17 cellular contexts compared by ENCODE assay signal in genomic region chr21:38498057-38498833, GRCh38. TPM values are rescaled to one million over a fixed set of nuclear protein-coding genes. Genes with fewer than 3 reads are reported as not detected.
DNase-seq lines count a peak whose midpoint lies in the region; ATAC-seq and TF ChIP-seq lines count a peak whose summit lies in the region.
"Had no signal": no experiment of that assay in that cellular context is flagged by ENCODE, and none has a peak within 500 bp of the region (broad histone marks: within the 10 kb centered on the region; RNA-seq: fewer than 3 reads in every experiment).

TSS of gene ERG (minus strand) at chr21:38498477. CDS start at chr21:38498380, 97 bp downstream.

- H3K4me2 ChIP-seq in Loucy (ENCODE audit: low read depth, low read length, poor library complexity, severe bottlenecking): peak within 1 kb of the TSS; percentile 91

- intact Hi-C loops in lower lobe of right lung (cut with DNase I): no loop called here

- H3K27me3 ChIP-seq in Loucy (ENCODE audit: insufficient read depth, low read length, poor library complexity, severe bottlenecking): peaks cover 7% of the 10 kb centered on the region
- no peaks in the 10 kb centered on the region for H3K27me3 ChIP-seq in lower lobe of right lung (ENCODE audit: low read depth)
- no peaks in the 10 kb centered on the region for H3K27me3 ChIP-seq in brain microvascular endothelial cell (replicated peaks)

- peaks cover 7% of the 10 kb centered on the region for H3K36me3 ChIP-seq in Loucy (ENCODE audit: insufficient read depth, low read length)
- H3K36me3 ChIP-seq in lower lobe of right lung: no peaks in the 10 kb centered on the region
- H3K36me3 ChIP-seq in brain microvascular endothelial cell (replicated peaks): no peaks in the 10 kb centered on the region

- H2AFZ ChIP-seq in Loucy (ENCODE audit: low read length): no peak within 1 kb of the TSS

- H3K4me1 ChIP-seq in Loucy (ENCODE audit: insufficient read depth, low read length, poor library complexity, severe bottlenecking): peaks cover 46% of the 10 kb centered on the region
- peaks cover 7% of the 10 kb centered on the region for H3K4me1 ChIP-seq in lower lobe of right lung

- H3K79me2 ChIP-seq in Loucy (ENCODE audit: insufficient read depth, low read length): peaks cover 82% of the 10 kb centered on the region

- H3K4me3 ChIP-seq in Loucy (ENCODE audit: low read length, poor library complexity, severe bottlenecking): peak within 1 kb of the TSS; percentile 96
- peak within 1 kb of the TSS; percentile 54 for H3K4me3 ChIP-seq in lower lobe of right lung
- H3K4me3 ChIP-seq in skin epidermis: peak within 1 kb of the TSS in 6 of 7 experiments; percentile 3 to 26 (median 12)
- H3K4me3 ChIP-seq in brain microvascular endothelial cell (ENCODE audit: low read depth, low read length): no peak within 1 kb of the TSS

- peaks cover 7% of the 10 kb centered on the region for H3F3A ChIP-seq in Loucy (ENCODE audit: low read depth)

- in situ Hi-C loops in brain microvascular endothelial cell (cut with HindIII; ENCODE audit: low pct_ligation_motif_present, low sequenced_read_pairs): no loop called here

- DNase-seq in dermis microvascular lymphatic vessel endothelial cell (ENCODE audit: low read depth in 2 of 2) (peak; percentile 94 to 97), lower lobe of right lung (no peak), brain microvascular endothelial cell (no peak), iPS-NIHi11 (ENCODE audit: low spot score) (no peak)
- DNase-seq in stimulated activated naive CD4-positive, alpha-beta T cell treated with Interleukin-2 at 50 U/mL for 16 hours (lab: John Stamatoyannopoulos, UW): no peak
- DNase-seq: activated CD4-positive, alpha-beta T cell treated with anti-CD3 and anti-CD28 coated beads for 4 hours; activated gamma-delta T cell treated with Interleukin-2 at 50 U/mL for 16 hours; effector CD8-positive, alpha-beta T cell; natural killer cell; NCI-H510A; SIG-M5; stimulated activated CD4-positive, alpha-beta T cell treated with anti-CD3 and anti-CD28 coated beads, Interleukin-4, amount 100 ng/mL, for 1 hour; substantia nigra had no signal

- H3K9me2 ChIP-seq in Loucy (replicated peaks; ENCODE audit: low read depth, low read length): no peaks in the 10 kb centered on the region

- TF ChIP-seq CTCF in Loucy (conservative IDR thresholded peaks at IDR 0.05; ENCODE audit: low read length): no peak
- TF ChIP-seq CTCF in lower lobe of right lung (IDR thresholded peaks at IDR 0.05): no peak
- no peak for TF ChIP-seq CTCF in brain microvascular endothelial cell (IDR thresholded peaks at IDR 0.05; ENCODE audit: low read depth, low read length, missing control alignments)

- peak within 1 kb of the TSS; percentile 100 for H3K9ac ChIP-seq in Loucy (ENCODE audit: low read depth, low read length, poor library complexity, severe bottlenecking)

- peak within 1 kb of the TSS; percentile 82 for H3K27ac ChIP-seq in lower lobe of right lung
- peak within 1 kb of the TSS in 20 of 21 experiments; percentile 1 to 91 (median 56) for H3K27ac ChIP-seq in skin epidermis
- H3K27ac ChIP-seq in brain microvascular endothelial cell: no peak within 1 kb of the TSS
- H3K27ac ChIP-seq: HL-60 had no signal

- no peaks in the 10 kb centered on the region for H4K20me1 ChIP-seq in Loucy (ENCODE audit: insufficient read depth, low read length, poor library complexity, severe bottlenecking)

- ATAC-seq in lower lobe of right lung (peak; percentile 49 to 51), GM18870 (IDR thresholded peaks at IDR 0.05; ENCODE audit: unreplicated experiment) (no peak)

- H3K9me3 ChIP-seq in Loucy (ENCODE audit: insufficient read depth, low read depth, low read length) (no peaks in the 10 kb centered on the region), lower lobe of right lung (no peaks in the 10 kb centered on the region)

RNA-seq across cellular contexts. Expression of gene ERG, which starts in this region (rescaled TPM):
- total RNA-seq in dermis microvascular lymphatic vessel endothelial cell (41.0 and 70.4 TPM in 2 replicates), lower lobe of right lung (38.0 TPM)

Comparison
In these comparisons a context has a peak if more than half of its experiments do, and no peak if none do; other contexts are left out.
1. DNase-seq: peak in dermis microvascular lymphatic vessel endothelial cell (2 of 2); none in lower lobe of right lung (single experiment), stimulated activated naive CD4-positive, alpha-beta T cell treated with Interleukin-2 at 50 U/mL for 16 hours (single experiment), brain microvascular endothelial cell (single experiment) and iPS-NIHi11 (single experiment).